ENCODE assay signal across 8 cellular contexts in genomic region chr5:81850932-81851331, GRCh38.
DNase-seq lines count a peak whose midpoint lies in the region; ATAC-seq lines count a peak whose summit lies in the region.

No MANE protein-coding gene starts in this region.

- no peak for ATAC-seq in stimulated activated naive CD8-positive, alpha-beta T cell treated with anti-CD3 and anti-CD28 coated beads, Interleukin-15, Interleukin-2, amounts not matched to agents 100 U/mL and 50 U/mL, for 24 hours
- peak; percentile 8 for ATAC-seq in aorta (ENCODE audit: low FRiP score)
- ATAC-seq in GM21737 (IDR thresholded peaks at IDR 0.05; ENCODE audit: unreplicated experiment) = no peak
- ATAC-seq in HG02763 (IDR thresholded peaks at IDR 0.05; ENCODE audit: unreplicated experiment) = no peak

- H3K27ac ChIP-seq in mucosa of rectum (ENCODE audit: low read depth in 2 of 2, low read length in 2 of 2) = peak overlapping the region; percentile 88 to 92
- peak overlapping the region; percentile 73 to 94 for H3K27ac ChIP-seq in aorta (ENCODE audit: low read depth in 1 of 2, low read length in 2 of 2)

- H3K36me3 Mint-ChIP-seq in stimulated activated naive CD8-positive, alpha-beta T cell treated with anti-CD3 and anti-CD28 coated beads, Interleukin-15, Interleukin-2, amounts not matched to agents 100 ng/mL and 50 ng/mL, for 24 hours (ENCODE audit: low read depth) = no peaks in the 10 kb centered on the region

- intact Hi-C loops in aorta (cut with DNase I) = loop anchor here (1.0 to 10.0 kb wide), 9 partner anchors 63 to 616 kb away; partner anchors contain the start of genes SSBP2 (in 2 of the 2), ATG10 (in 1 of the 2) and CKMT2 (in 1 of the 2)

- peak overlapping the region; percentile 89 for H3K4me3 Mint-ChIP-seq in stimulated activated naive CD8-positive, alpha-beta T cell treated with anti-CD3 and anti-CD28 coated beads, Interleukin-15, Interleukin-2, amounts not matched to agents 100 ng/mL and 50 ng/mL, for 24 hours

- H3K36me3 ChIP-seq in mucosa of rectum (ENCODE audit: control insufficient read depth in 2 of 2, insufficient read depth in 2 of 2, low read length in 2 of 2) = no peaks in the 10 kb centered on the region
- H3K36me3 ChIP-seq in aorta (ENCODE audit: control insufficient read depth in 1 of 2, insufficient read depth in 2 of 2, low read length in 1 of 2) = no peaks in the 10 kb centered on the region

- H3K27me3 Mint-ChIP-seq in stimulated activated naive CD8-positive, alpha-beta T cell treated with anti-CD3 and anti-CD28 coated beads, Interleukin-15, Interleukin-2, amounts not matched to agents 100 ng/mL and 50 ng/mL, for 24 hours = no peaks in the 10 kb centered on the region

- no peaks in the 10 kb centered on the region for H3K9me3 Mint-ChIP-seq in stimulated activated naive CD8-positive, alpha-beta T cell treated with anti-CD3 and anti-CD28 coated beads, Interleukin-15, Interleukin-2, amounts not matched to agents 100 ng/mL and 50 ng/mL, for 24 hours

- no peak overlapping the region for H3K27ac Mint-ChIP-seq in stimulated activated naive CD8-positive, alpha-beta T cell treated with anti-CD3 and anti-CD28 coated beads, Interleukin-15, Interleukin-2, amounts not matched to agents 100 ng/mL and 50 ng/mL, for 24 hours

- H3K4me3 ChIP-seq in mucosa of rectum (ENCODE audit: low read length in 2 of 2) (peak overlapping the region; percentile 78), aorta (ENCODE audit: low read length in 2 of 2) (no peak overlapping the region)

- 9 to 16% methylated on average over 2 of the region's 2 CpGs for WGBS in aorta, 2 donors

- H3K9ac ChIP-seq in mucosa of rectum (ENCODE audit: low read depth in 1 of 2, low read length in 2 of 2) = peak overlapping the region; percentile 64 to 75

- H3K4me1 ChIP-seq in mucosa of rectum (ENCODE audit: control insufficient read depth in 2 of 2, insufficient read depth in 2 of 2, low read length in 2 of 2) (peaks cover 15 to 25% of the 10 kb centered on the region in 2 donors), aorta (ENCODE audit: control insufficient read depth in 1 of 2, insufficient read depth in 2 of 2, low read length in 2 of 2) (peaks cover 5 to 12% of the 10 kb centered on the region in 2 donors)

- no peak for DNase-seq in stimulated activated naive CD8-positive, alpha-beta T cell treated with anti-CD3 and anti-CD28 coated beads, Interleukin-15, Interleukin-2, amounts not matched to agents 100 U/mL and 50 U/mL, for 24 hours
- peak; percentile 33 for DNase-seq in cerebellar cortex (ENCODE audit: low spot score)
- DNase-seq in aorta = no peak
- DNase-seq in NCI-H2107 (lab: John Stamatoyannopoulos, UW) = no peak

- peaks cover 48% of the 10 kb centered on the region for H3K4me1 Mint-ChIP-seq in stimulated activated naive CD8-positive, alpha-beta T cell treated with anti-CD3 and anti-CD28 coated beads, Interleukin-15, Interleukin-2, amounts not matched to agents 100 ng/mL and 50 ng/mL, for 24 hours (ENCODE audit: low read depth)

- H3K9me3 ChIP-seq in mucosa of rectum (ENCODE audit: control insufficient read depth in 2 of 2, low read length in 2 of 2) (no peaks in the 10 kb centered on the region), aorta (ENCODE audit: control insufficient read depth, low read length) (no peaks in the 10 kb centered on the region)

- no peaks in the 10 kb centered on the region for H3K27me3 ChIP-seq in mucosa of rectum (ENCODE audit: control insufficient read depth in 2 of 2, insufficient read depth in 2 of 2, low read length in 2 of 2)
- no peaks in the 10 kb centered on the region for H3K27me3 ChIP-seq in aorta (ENCODE audit: control insufficient read depth in 1 of 2, insufficient read depth in 2 of 2, low read length in 1 of 2)

Comparison
In these comparisons a context has a peak if more than half of its experiments do, and no peak if none do; other contexts are left out.
1. H3K4me3 ChIP-seq: peak in mucosa of rectum (2 of 2); none in aorta (0 of 2).